11 cellular contexts compared by ENCODE assay signal in the genomic region with DNA sequence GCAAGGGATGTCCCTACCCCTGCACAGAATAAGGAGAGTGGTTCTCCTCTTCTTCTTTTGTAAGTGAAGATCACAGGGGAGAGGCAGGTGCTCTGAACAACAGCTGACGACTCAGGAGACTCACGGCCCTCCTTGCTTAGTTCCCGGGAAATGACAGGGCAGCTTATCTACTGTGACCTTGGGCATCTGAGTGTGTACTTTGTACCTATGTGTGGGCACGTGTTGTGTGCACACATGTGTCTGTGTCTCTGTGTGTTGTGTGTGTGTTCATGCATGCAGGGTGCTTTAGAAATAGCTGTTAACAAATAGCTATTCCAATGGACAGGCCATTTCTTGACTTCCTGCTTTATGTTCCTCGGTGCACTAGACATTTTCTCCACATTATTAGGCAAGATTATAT.
"Had no signal": no experiment of that assay in that cellular context is flagged by ENCODE, and none has a peak within 500 bp of the region (broad histone marks: within the 10 kb centered on the region; RNA-seq: fewer than 3 reads in every experiment).

No MANE protein-coding gene starts in this region.

- H3K27ac ChIP-seq: GM23248 had no signal

- H3K9me3 ChIP-seq: HAP-1 had no signal

- DNase-seq: GM23248, GOT3, H7, H9, HCEC 1CT, HFFc6 had no signal

- H3K9ac ChIP-seq: GM23248 had no signal

- ATAC-seq: GM23338, HCT116 had no signal

- H3K4me3 ChIP-seq: GM23248, GM23338, HAP-1 had no signal

- H3K4me1 ChIP-seq: HAP-1 had no signal

- H3K4me2 ChIP-seq: GM23338 had no signal

- H3K27ac Mint-ChIP-seq: GM23338, H9, HFFc6 had no signal

- H3K9me3 Mint-ChIP-seq: GM23338 had no signal

- H2AFZ ChIP-seq: GM23248, GM23338 had no signal

- FAIRE-seq: H1, H54 had no signal

- H3K36me3 ChIP-seq: HAP-1 had no signal

- H3K4me3 Mint-ChIP-seq: GM23338, H9, HFFc6 had no signal
